Comparison of ENCODE assay signal across 13 cellular contexts in the genomic region with DNA sequence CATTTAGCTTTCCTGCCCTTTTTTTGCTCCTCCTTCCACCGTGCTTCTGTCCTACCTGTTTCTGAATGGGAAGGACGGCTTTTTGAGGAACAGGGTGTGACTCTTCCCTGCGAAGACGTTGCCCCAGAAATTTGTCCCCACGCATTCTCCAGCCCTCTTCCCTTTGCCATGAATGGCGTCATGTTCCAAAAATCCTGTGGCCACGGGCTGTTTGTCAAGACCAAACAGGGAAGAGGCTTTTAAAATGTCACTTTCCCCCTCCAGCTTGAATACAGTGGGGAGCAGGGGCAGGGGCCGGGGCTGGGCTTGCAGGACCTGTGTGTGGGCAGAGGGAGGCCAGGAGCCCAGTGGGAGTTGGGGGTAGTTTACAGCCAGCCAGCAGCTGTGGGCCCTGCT. TPM values are rescaled to one million over a fixed set of nuclear protein-coding genes. Genes with fewer than 3 reads are reported as not detected.
DNase-seq lines count a peak whose midpoint lies in the region; ATAC-seq and TF ChIP-seq lines count a peak whose summit lies in the region.
"Had no signal": no experiment of that assay in that cellular context is flagged by ENCODE, and none has a peak within 500 bp of the region (broad histone marks: within the 10 kb centered on the region; RNA-seq: fewer than 3 reads in every experiment).

No MANE protein-coding gene starts in this region.

- H3K9me3 Mint-ChIP-seq in CD4-positive, alpha-beta memory T cell = no peaks in the 10 kb centered on the region
- H3K9me3 Mint-ChIP-seq: immature natural killer cell had no signal

- CTCF ChIA-PET in CD4-positive, alpha-beta memory T cell (lab: Charles Lee; ENCODE audit: partially characterized antibody) = no interaction called here

- no peak overlapping the region for H3K9ac ChIP-seq in rectal smooth muscle tissue (ENCODE audit: low read length)

- peak overlapping the region in 1 of 2 donors; percentile 46 for H3K4me3 ChIP-seq in ascending aorta
- no peak overlapping the region for H3K4me3 ChIP-seq in right atrium auricular region
- no peak overlapping the region for H3K4me3 ChIP-seq in rectal smooth muscle tissue (ENCODE audit: low read length)
- H3K4me3 ChIP-seq in CD4-positive, alpha-beta memory T cell (ENCODE audit: low read length in 2 of 2) = no peak overlapping the region

- peaks cover 25 to 60% (median 45%) of the 10 kb centered on the region in 4 donors for H3K4me1 Mint-ChIP-seq in CD4-positive, alpha-beta memory T cell

- peaks cover 3 to 10% of the 10 kb centered on the region in 2 donors for H3K36me3 Mint-ChIP-seq in CD4-positive, alpha-beta memory T cell
- H3K36me3 Mint-ChIP-seq: immature natural killer cell had no signal

- H3K27me3 ChIP-seq in ascending aorta (no peaks in the 10 kb centered on the region), right atrium auricular region (no peaks in the 10 kb centered on the region), rectal smooth muscle tissue (ENCODE audit: control insufficient read depth, insufficient read depth, low read length) (no peaks in the 10 kb centered on the region)
- H3K27me3 ChIP-seq in CD4-positive, alpha-beta memory T cell (ENCODE audit: insufficient read depth, low read length) = no peaks in the 10 kb centered on the region

- H3K36me3 ChIP-seq in ascending aorta (peaks cover 4 to 7% of the 10 kb centered on the region in 2 donors), right atrium auricular region (peaks cover 8% of the 10 kb centered on the region), rectal smooth muscle tissue (ENCODE audit: control insufficient read depth, insufficient read depth, low read length) (peaks cover 6% of the 10 kb centered on the region)
- peaks cover 20% of the 10 kb centered on the region for H3K36me3 ChIP-seq in CD4-positive, alpha-beta memory T cell (ENCODE audit: insufficient read depth, low read length)

- no peak for ATAC-seq in GM18870 (IDR thresholded peaks at IDR 0.05; ENCODE audit: unreplicated experiment)

- H3K27me3 Mint-ChIP-seq in CD4-positive, alpha-beta memory T cell = no peaks in the 10 kb centered on the region

- no peak for TF ChIP-seq CTCF in ascending aorta (IDR thresholded peaks at IDR 0.05)
- no peak for TF ChIP-seq CTCF in right atrium auricular region (IDR thresholded peaks at IDR 0.05)

- no peaks in the 10 kb centered on the region for H3K9me3 ChIP-seq in ascending aorta
- no peaks in the 10 kb centered on the region for H3K9me3 ChIP-seq in right atrium auricular region
- H3K9me3 ChIP-seq in CD4-positive, alpha-beta memory T cell (ENCODE audit: control insufficient read depth in 1 of 2, low read length in 2 of 2) = no peaks in the 10 kb centered on the region

- H3K27ac ChIP-seq in ascending aorta = peak overlapping the region; percentile 81 to 82
- H3K27ac ChIP-seq in right atrium auricular region = peak overlapping the region; percentile 46 to 72
- H3K27ac ChIP-seq in rectal smooth muscle tissue (ENCODE audit: low read depth, low read length) = peak overlapping the region; percentile 52
- no peak overlapping the region for H3K27ac ChIP-seq in CD4-positive, alpha-beta memory T cell (ENCODE audit: low read depth, low read length)
- H3K27ac ChIP-seq: HL-60 had no signal

- H3K27ac Mint-ChIP-seq in CD4-positive, alpha-beta memory T cell = peak overlapping the region in 3 of 7 donors; percentile 35 to 47 (median 36)

- no peak overlapping the region for H3K4me3 Mint-ChIP-seq in CD4-positive, alpha-beta memory T cell
- H3K4me3 Mint-ChIP-seq: immature natural killer cell had no signal

- POLR2A ChIA-PET in CD4-positive, alpha-beta memory T cell (lab: Charles Lee; ENCODE audit: partially characterized antibody) = no interaction called here

- intact Hi-C loops in ascending aorta (cut with DNase I) = loop anchor here (10.0 kb wide), 1 partner anchor 49 kb away; no protein-coding TSS in a partner anchor
- intact Hi-C loops in CD4-positive, alpha-beta memory T cell (cut with micrococcal nuclease) = no loop called here

- DNase-seq in AG08396 (ENCODE audit: low spot score) = peak; percentile 66
- peak in 1 of 2 donors; percentile 66 for DNase-seq in ascending aorta (ENCODE audit: low spot score in 2 of 2)
- DNase-seq in right atrium auricular region (ENCODE audit: low spot score) = no peak
- DNase-seq in CD4-positive, alpha-beta memory T cell = no peak
- DNase-seq in NCI-H146 (lab: John Stamatoyannopoulos, UW) = no peak
- DNase-seq in dedifferentiated amniotic fluid mesenchymal stem cell (ENCODE audit: extremely low spot score) = no peak
- DNase-seq: immature natural killer cell; MM.1S; RPMI8226; stimulated activated CD4-positive, alpha-beta T cell treated with anti-CD3 and anti-CD28 coated beads, Interleukin-4, amount 100 ng/mL, for 1 hour had no signal

- peaks cover 16 to 43% of the 10 kb centered on the region in 2 donors for H3K4me1 ChIP-seq in ascending aorta
- peaks cover 0 to 92% of the 10 kb centered on the region in 2 donors for H3K4me1 ChIP-seq in right atrium auricular region
- peaks cover 22% of the 10 kb centered on the region for H3K4me1 ChIP-seq in rectal smooth muscle tissue (ENCODE audit: control insufficient read depth, insufficient read depth, low read length)
- H3K4me1 ChIP-seq in CD4-positive, alpha-beta memory T cell (ENCODE audit: insufficient read depth, low read length) = peaks cover 28% of the 10 kb centered on the region

RNA-seq across cellular contexts. Expression of gene MPRIP, which starts 13.9 kb away (rescaled TPM):
- 246 TPM for total RNA-seq in ascending aorta
- total RNA-seq in right atrium auricular region = 100 to 1,000 TPM; 102 to 145 TPM
- total RNA-seq in CD4-positive, alpha-beta memory T cell = 100 to 1,000 TPM; 250 to 255 TPM
- polyA plus RNA-seq in CD4-positive, alpha-beta memory T cell = 10 to 100 TPM; 48.4 to 53.2 TPM
